In the genomic region with DNA sequence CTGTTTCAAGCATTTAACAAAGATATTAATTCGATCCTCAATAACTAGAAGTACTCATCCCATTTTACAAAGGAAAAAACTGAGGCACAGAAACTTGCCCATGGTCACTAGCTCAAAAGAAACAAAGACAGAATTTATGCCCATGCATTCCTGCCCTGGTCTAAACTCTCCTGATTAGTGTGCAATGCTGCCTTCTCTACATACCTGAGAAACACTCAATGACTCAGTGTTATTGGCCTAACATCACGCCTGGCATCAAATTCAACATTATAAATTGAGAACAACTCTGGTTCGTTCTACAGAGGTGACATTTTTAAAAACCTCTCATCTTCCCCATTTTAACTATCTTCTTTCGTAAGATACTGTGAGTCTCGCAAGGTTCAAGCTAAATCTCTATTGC, we compare ENCODE assay signal across 1 cellular context.
TF ChIP-seq lines count a peak whose summit lies in the region.

No MANE protein-coding gene starts in this region.

TF ChIP-seq in HepG2, 621 proteins besides CTCF, POLR2A, EP300 and RAD21:
- no peak for TF ChIP-seq TSC22D2 (CRISPR knock-in tag; IDR thresholded peaks at IDR 0.05; ENCODE audit: borderline replicate concordance)
- TF ChIP-seq ZNF451 (CRISPR knock-in tag; IDR thresholded peaks at IDR 0.05): no peak
- no peak for TF ChIP-seq RAD51 (IDR thresholded peaks at IDR 0.05; ENCODE audit: borderline replicate concordance)
